ENCODE assay signal across 28 cellular contexts in genomic region chrX:21911481-21911880, GRCh38.
"Had no signal": no experiment of that assay in that cellular context is flagged by ENCODE, and none has a peak within 500 bp of the region (broad histone marks: within the 10 kb centered on the region; RNA-seq: fewer than 3 reads in every experiment).

No MANE protein-coding gene starts in this region.

- H3K79me2 ChIP-seq: hepatocyte had no signal

- DNase-seq: colonic mucosa; cortex of kidney; dermis blood vessel endothelial cell; dorsolateral prefrontal cortex; effector CD4-positive, alpha-beta T cell; effector CD8-positive, alpha-beta T cell; effector memory CD4-positive, alpha-beta T cell; effector memory CD8-positive, alpha-beta T cell; endodermal cell; erythroblast; esophagus squamous epithelium; foreskin fibroblast; foreskin keratinocyte; foreskin melanocyte; gastrocnemius medialis; glutamatergic neuron; head of caudate nucleus; heart left ventricle; heart right ventricle had no signal

- H3K27me3 ChIP-seq: colonic mucosa, esophagus muscularis mucosa, esophagus squamous epithelium, foreskin keratinocyte, gastrocnemius medialis, gastroesophageal sphincter, heart left ventricle, heart right ventricle, hepatocyte had no signal

- H3K36me3 ChIP-seq: colonic mucosa, esophagus muscularis mucosa, esophagus squamous epithelium, gastrocnemius medialis, gastroesophageal sphincter, heart left ventricle, heart right ventricle had no signal

- H3K27ac ChIP-seq: colonic mucosa, coronary artery, dorsolateral prefrontal cortex, epithelial cell of prostate, esophagus muscularis mucosa, esophagus squamous epithelium, foreskin keratinocyte, gastrocnemius medialis, gastroesophageal sphincter, heart left ventricle, heart right ventricle, hepatocyte had no signal

- H3K4me3 ChIP-seq: colonic mucosa, coronary artery, dorsolateral prefrontal cortex, esophagus muscularis mucosa, esophagus squamous epithelium, gastrocnemius medialis, gastroesophageal sphincter, heart left ventricle, heart right ventricle, hepatocyte had no signal

- H3K4me1 ChIP-seq: colonic mucosa, foreskin keratinocyte, gastrocnemius medialis, heart left ventricle, heart right ventricle had no signal

- FAIRE-seq: endometrium, endothelial cell of umbilical vein, frontal cortex had no signal

- H3K9me3 ChIP-seq: colonic mucosa, esophagus muscularis mucosa, esophagus squamous epithelium, gastrocnemius medialis, gastroesophageal sphincter, heart left ventricle, heart right ventricle had no signal

- ATAC-seq: effector memory CD8-positive, alpha-beta T cell; esophagus mucosa; foreskin keratinocyte; gastrocnemius medialis; gastroesophageal sphincter; heart left ventricle; heart right ventricle had no signal

- H2AFZ ChIP-seq: hepatocyte had no signal

- H3K4me2 ChIP-seq: hepatocyte had no signal
